Comparison of ENCODE assay signal across 30 cellular contexts in genomic region chr1:194437135-194437534, GRCh38.
"Had no signal": no experiment of that assay in that cellular context is flagged by ENCODE, and none has a peak within 500 bp of the region (broad histone marks: within the 10 kb centered on the region; RNA-seq: fewer than 3 reads in every experiment).

No MANE protein-coding gene starts in this region.

- H3K36me3 Mint-ChIP-seq: activated naive CD4-positive, alpha-beta T cell treated with anti-CD3 and anti-CD28 coated beads, Interleukin-2, amount 50 U/mL, for 24 hours; activated naive CD8-positive, alpha-beta T cell treated with anti-CD3 and anti-CD28 coated beads for 36 hours; brain had no signal

- H3K27ac ChIP-seq: ascending aorta, breast epithelium, cardiac muscle cell, colonic mucosa, epithelial cell of prostate, esophagus squamous epithelium, WERI-Rb-1 had no signal

- DNase-seq: activated B cell treated with CpG ODN at 0.5 μM for 24 hours; activated CD4-positive, alpha-beta memory T cell treated with anti-CD3 and anti-CD28 coated beads, Interleukin-2, amount 10 ng/mL, durations not matched to agents 7 days and 5 days; activated CD4-positive, alpha-beta T cell treated with anti-CD3 and anti-CD28 coated beads for 48 hours; activated CD8-positive, alpha-beta memory T cell treated with anti-CD3 and anti-CD28 coated beads for 24 hours; activated effector memory CD4-positive, alpha-beta T cell treated with anti-CD3 and anti-CD28 coated beads, Interleukin-2, amount 50 U/mL, for 16 hours; activated naive CD4-positive, alpha-beta T cell treated with anti-CD3 and anti-CD28 coated beads for 36 hours; activated naive CD8-positive, alpha-beta T cell treated with anti-CD3 and anti-CD28 coated beads for 36 hours; activated naive CD8-positive, alpha-beta T cell treated with anti-CD3 and anti-CD28 coated beads, Interleukin-2, amount 50 U/mL, for 24 hours; activated T-cell treated with anti-CD3 and anti-CD28 coated beads, Interleukin-2, amount 50 U/mL, for 1 hour; activated T-cell treated with anti-CD3 and anti-CD28 coated beads, Interleukin-2, amount 50 U/mL, for 48 hours; central memory CD4-positive, alpha-beta T cell; cerebellar nuclear complex; colonic mucosa; effector CD8-positive, alpha-beta T cell; esophagus squamous epithelium; foreskin melanocyte; T-helper 1 cell; T-helper 17 cell; T1000; WERI-Rb-1 had no signal

- H3K9me3 Mint-ChIP-seq: activated naive CD4-positive, alpha-beta T cell treated with anti-CD3 and anti-CD28 coated beads for 36 hours; activated naive CD4-positive, alpha-beta T cell treated with anti-CD3 and anti-CD28 coated beads, Interleukin-2, amount 50 U/mL, for 24 hours; activated naive CD8-positive, alpha-beta T cell treated with anti-CD3 and anti-CD28 coated beads for 36 hours; activated T-helper 1 cell treated with anti-CD3 and anti-CD28 coated beads, Interleukin-12 subunit alpha, Interleukin-12 subunit beta, Interleukin-2, Interleukin-4 antibody, amounts not matched to agents 30 ng/mL and 10 ng/mL and 1 ng/mL, durations not matched to agents 14 hours and 24 hours and 36 hours; activated T-helper 2 cell treated with anti-CD3 and anti-CD28 coated beads, Interferon-gamma antibody, Interleukin-2, Interleukin-4, amounts not matched to agents 10 μg/mL and 5 μg/mL and 100 μg/mL, durations not matched to agents 14 hours and 24 hours and 36 hours; T-helper 2 cell treated with Interferon-gamma antibody and Interleukin-4, amounts not matched to agents 5 μg/mL and 100 μg/mL, for 36 hours had no signal

- H3K9me3 ChIP-seq: ascending aorta, colonic mucosa, esophagus squamous epithelium had no signal

- H3K36me3 ChIP-seq: ascending aorta, breast epithelium, cardiac muscle cell, colonic mucosa, esophagus squamous epithelium, WERI-Rb-1 had no signal

- ATAC-seq: activated CD4-positive, CD25-positive, alpha-beta regulatory T cell treated with anti-CD3 and anti-CD28 coated beads, Interleukin-2, amount 50 U/mL, for 24 hours; activated naive CD8-positive, alpha-beta T cell treated with anti-CD3 and anti-CD28 coated beads, Interleukin-2, amount 50 U/mL, for 24 hours; T-helper 17 cell had no signal

- H3K4me3 ChIP-seq: ascending aorta, breast epithelium, cardiac muscle cell, colonic mucosa, esophagus squamous epithelium had no signal

- H3K4me1 ChIP-seq: ascending aorta, breast epithelium, colonic mucosa, esophagus squamous epithelium had no signal

- H3K27ac Mint-ChIP-seq: activated B cell treated with CpG ODN at 0.5 μM for 24 hours; activated CD4-positive, alpha-beta memory T cell treated with anti-CD3 and anti-CD28 coated beads, Interleukin-2, amount 10 ng/mL, durations not matched to agents 7 days and 5 days; activated naive CD4-positive, alpha-beta T cell treated with anti-CD3 and anti-CD28 coated beads for 36 hours; activated naive CD4-positive, alpha-beta T cell treated with anti-CD3 and anti-CD28 coated beads, Interleukin-2, amount 50 U/mL, for 24 hours; activated naive CD8-positive, alpha-beta T cell treated with anti-CD3 and anti-CD28 coated beads for 36 hours; activated naive CD8-positive, alpha-beta T cell treated with anti-CD3 and anti-CD28 coated beads, Interleukin-2, amount 50 U/mL, for 24 hours; activated T-helper 1 cell treated with anti-CD3 and anti-CD28 coated beads, Interleukin-12 subunit alpha, Interleukin-12 subunit beta, Interleukin-2, Interleukin-4 antibody, amounts not matched to agents 30 ng/mL and 10 ng/mL and 1 ng/mL, durations not matched to agents 14 hours and 24 hours and 36 hours; activated T-helper 2 cell treated with anti-CD3 and anti-CD28 coated beads, Interferon-gamma antibody, Interleukin-2, Interleukin-4, amounts not matched to agents 10 μg/mL and 5 μg/mL and 100 μg/mL, durations not matched to agents 14 hours and 24 hours and 36 hours; brain; T-helper 17 cell; T-helper 2 cell treated with Interferon-gamma antibody and Interleukin-4, amounts not matched to agents 5 μg/mL and 100 μg/mL, for 36 hours had no signal

- H3K27me3 Mint-ChIP-seq: activated CD4-positive, alpha-beta memory T cell treated with anti-CD3 and anti-CD28 coated beads, Interleukin-2, amount 10 ng/mL, durations not matched to agents 7 days and 5 days; brain had no signal

- H3K27me3 ChIP-seq: ascending aorta, breast epithelium, cardiac muscle cell, colonic mucosa, esophagus squamous epithelium had no signal

- H3K4me1 Mint-ChIP-seq: activated B cell treated with CpG ODN at 0.5 μM for 24 hours; activated CD4-positive, alpha-beta memory T cell treated with anti-CD3 and anti-CD28 coated beads, Interleukin-2, amount 10 ng/mL, durations not matched to agents 7 days and 5 days; activated naive CD4-positive, alpha-beta T cell treated with anti-CD3 and anti-CD28 coated beads, Interleukin-2, amount 50 U/mL, for 24 hours; activated naive CD8-positive, alpha-beta T cell treated with anti-CD3 and anti-CD28 coated beads for 36 hours; activated naive CD8-positive, alpha-beta T cell treated with anti-CD3 and anti-CD28 coated beads, Interleukin-2, amount 50 U/mL, for 24 hours; brain; T-helper 17 cell had no signal

- H3K4me3 Mint-ChIP-seq: activated B cell treated with CpG ODN at 0.5 μM for 24 hours; activated CD4-positive, alpha-beta memory T cell treated with anti-CD3 and anti-CD28 coated beads, Interleukin-2, amount 10 ng/mL, durations not matched to agents 7 days and 5 days; activated naive CD4-positive, alpha-beta T cell treated with anti-CD3 and anti-CD28 coated beads for 36 hours; activated naive CD4-positive, alpha-beta T cell treated with anti-CD3 and anti-CD28 coated beads, Interleukin-2, amount 50 U/mL, for 24 hours; activated naive CD8-positive, alpha-beta T cell treated with anti-CD3 and anti-CD28 coated beads for 36 hours; activated naive CD8-positive, alpha-beta T cell treated with anti-CD3 and anti-CD28 coated beads, Interleukin-2, amount 50 U/mL, for 24 hours; activated T-helper 1 cell treated with anti-CD3 and anti-CD28 coated beads, Interleukin-12 subunit alpha, Interleukin-12 subunit beta, Interleukin-2, Interleukin-4 antibody, amounts not matched to agents 30 ng/mL and 10 ng/mL and 1 ng/mL, durations not matched to agents 14 hours and 24 hours and 36 hours; brain; T-helper 17 cell; T-helper 2 cell treated with Interferon-gamma antibody and Interleukin-4, amounts not matched to agents 5 μg/mL and 100 μg/mL, for 36 hours had no signal
